ENCODE assay signal across 11 cellular contexts in the genomic region with DNA sequence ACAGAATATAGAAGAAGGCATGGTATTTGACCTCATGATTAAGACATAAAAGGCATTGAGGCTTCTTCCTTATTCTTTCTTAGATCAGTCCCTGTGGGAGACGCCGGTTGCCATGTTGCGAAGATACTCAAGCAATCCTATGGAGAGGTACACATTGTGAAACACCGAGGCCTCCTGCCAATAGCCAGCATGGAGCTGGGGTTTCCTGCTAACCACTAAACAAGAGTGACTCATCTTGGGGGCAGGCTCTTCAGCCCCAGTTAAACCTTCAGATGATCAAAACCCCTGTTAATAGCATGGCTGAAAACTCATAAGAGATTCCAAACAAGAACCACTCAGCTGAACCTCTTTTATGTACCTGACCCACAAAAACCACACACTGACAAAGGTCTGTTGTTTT.
DNase-seq lines count a peak whose midpoint lies in the region; ATAC-seq and TF ChIP-seq lines count a peak whose summit lies in the region.
"Had no signal": no experiment of that assay in that cellular context is flagged by ENCODE, and none has a peak within 500 bp of the region (broad histone marks: within the 10 kb centered on the region; RNA-seq: fewer than 3 reads in every experiment).

No MANE protein-coding gene starts in this region.

- in situ Hi-C loops in SK-MEL-5 (cut with HindIII; ENCODE audit: low pct_unique_long_range_greater_than_20kb, low sequenced_read_pairs): no loop called here

- DNase-seq in A172 (ENCODE audit: low spot score) (peak; percentile 10), H4 (ENCODE audit: low spot score) (peak; percentile 31), SK-MEL-5 (ENCODE audit: low read depth, low spot score) (peak; percentile 19), fibroblast of villous mesenchyme (ENCODE audit: low read depth) (peak; percentile 50)
- DNase-seq: activated CD4-positive, alpha-beta T cell treated with anti-CD3 and anti-CD28 coated beads, Interleukin-2, amount 10 ng/mL, durations not matched to agents 7 days and 5 days had no signal

- no peak for TF ChIP-seq CTCF in fibroblast of villous mesenchyme (IDR thresholded peaks at IDR 0.05; ENCODE audit: insufficient read depth, low read depth, low read length)

- H3K4me3 ChIP-seq in fibroblast of villous mesenchyme (ENCODE audit: low read depth, low read length): no peak overlapping the region
- H3K4me3 ChIP-seq: coronary artery, vagina had no signal

- no peak for ATAC-seq in GM21526 (IDR thresholded peaks at IDR 0.05; ENCODE audit: low FRiP score, unreplicated experiment)
- no peak for ATAC-seq in HG03097 (IDR thresholded peaks at IDR 0.05; ENCODE audit: low FRiP score, unreplicated experiment)
- ATAC-seq in GM18907 (IDR thresholded peaks at IDR 0.05; ENCODE audit: unreplicated experiment): no peak
- ATAC-seq in HG03432 (IDR thresholded peaks at IDR 0.05; ENCODE audit: unreplicated experiment): no peak
